ENCODE assay signal across 8 cellular contexts in genomic region chr2:130824492-130825061, GRCh38. TPM values are rescaled to one million over a fixed set of nuclear protein-coding genes. Genes with fewer than 3 reads are reported as not detected.
DNase-seq lines count a peak whose midpoint lies in the region; ATAC-seq and TF ChIP-seq lines count a peak whose summit lies in the region.

No MANE protein-coding gene starts in this region.

- H3K9me3 ChIP-seq in CD8-positive, alpha-beta T cell (ENCODE audit: low read length) = no peaks in the 10 kb centered on the region
- no peaks in the 10 kb centered on the region for H3K9me3 ChIP-seq in mesodermal cell (ENCODE audit: control insufficient read depth, low read length)

- 74 to 80% methylated on average over 6 of the region's 8 CpGs for WGBS in mesodermal cell (ENCODE audit: insufficient coverage in 2 of 2), 2 experiments

- H3K27ac Mint-ChIP-seq in CD8-positive, alpha-beta T cell = peak overlapping the region; percentile 77
- peak overlapping the region; percentile 81 to 84 for H3K27ac Mint-ChIP-seq in T-cell
- H3K27ac Mint-ChIP-seq in stimulated activated naive CD8-positive, alpha-beta T cell treated with anti-CD3 and anti-CD28 coated beads, Interleukin-15, Interleukin-2, amounts not matched to agents 100 ng/mL and 50 ng/mL, for 24 hours = peak overlapping the region; percentile 92

- H3K4me3 ChIP-seq in CD8-positive, alpha-beta T cell (ENCODE audit: low read depth, low read length) = no peak overlapping the region
- no peak overlapping the region for H3K4me3 ChIP-seq in mesodermal cell (ENCODE audit: extremely low read depth, insufficient read depth, low read length, poor library complexity, severe bottlenecking)

- no peak overlapping the region for H3K4me3 Mint-ChIP-seq in CD8-positive, alpha-beta T cell
- H3K4me3 Mint-ChIP-seq in T-cell = peak overlapping the region; percentile 17 to 41 (median 25)
- H3K4me3 Mint-ChIP-seq in stimulated activated naive CD8-positive, alpha-beta T cell treated with anti-CD3 and anti-CD28 coated beads, Interleukin-15, Interleukin-2, amounts not matched to agents 100 ng/mL and 50 ng/mL, for 24 hours = peak overlapping the region; percentile 30

- peaks cover 11% of the 10 kb centered on the region for H3K4me1 ChIP-seq in CD8-positive, alpha-beta T cell (ENCODE audit: insufficient read depth, low read length)
- peaks cover 59% of the 10 kb centered on the region for H3K4me1 ChIP-seq in mesodermal cell (ENCODE audit: control insufficient read depth, insufficient read depth, low read length, poor library complexity, severe bottlenecking)

- H3K27me3 Mint-ChIP-seq in CD8-positive, alpha-beta T cell (ENCODE audit: low read depth) = peaks cover 2% of the 10 kb centered on the region
- peaks cover 0 to 2% of the 10 kb centered on the region in 2 donors for H3K27me3 Mint-ChIP-seq in T-cell
- peaks cover 4% of the 10 kb centered on the region for H3K27me3 Mint-ChIP-seq in stimulated activated naive CD8-positive, alpha-beta T cell treated with anti-CD3 and anti-CD28 coated beads, Interleukin-15, Interleukin-2, amounts not matched to agents 100 ng/mL and 50 ng/mL, for 24 hours

- H3K36me3 ChIP-seq in CD8-positive, alpha-beta T cell (ENCODE audit: insufficient read depth, low read length) = no peaks in the 10 kb centered on the region
- no peaks in the 10 kb centered on the region for H3K36me3 ChIP-seq in mesodermal cell (ENCODE audit: control insufficient read depth, insufficient read depth, low read length)

- no peak overlapping the region for H3K27ac ChIP-seq in CD8-positive, alpha-beta T cell (ENCODE audit: low read depth, low read length)
- peak overlapping the region; percentile 67 for H3K27ac ChIP-seq in mesodermal cell (ENCODE audit: low read depth, low read length, severe bottlenecking)

- POLR2A ChIA-PET in CD8-positive, alpha-beta T cell (lab: Charles Lee) = interaction anchor here (0.6 to 1.0 kb wide), 2 partner anchors 268 to 307 kb away, joined by 3 to 4 read pairs; no protein-coding TSS in a partner anchor
- POLR2A ChIA-PET in T-cell (lab: Charles Lee) = interaction anchor here (0.6 to 0.7 kb wide), 2 partner anchors 22 to 150 kb away, joined by 3 read pairs; no protein-coding TSS in a partner anchor

- H3K9me3 Mint-ChIP-seq in CD8-positive, alpha-beta T cell = no peaks in the 10 kb centered on the region
- H3K9me3 Mint-ChIP-seq in T-cell = no peaks in the 10 kb centered on the region
- H3K9me3 Mint-ChIP-seq in stimulated activated naive CD8-positive, alpha-beta T cell treated with anti-CD3 and anti-CD28 coated beads, Interleukin-15, Interleukin-2, amounts not matched to agents 100 ng/mL and 50 ng/mL, for 24 hours = no peaks in the 10 kb centered on the region

- H3K27me3 ChIP-seq in CD8-positive, alpha-beta T cell (ENCODE audit: insufficient read depth, low read length) = no peaks in the 10 kb centered on the region

- peak; percentile 35 to 80 (median 58) for DNase-seq in CD8-positive, alpha-beta T cell
- DNase-seq in HK-2 (ENCODE audit: unreplicated experiment) (peak; percentile 84), T-cell (peak; percentile 12 to 80 (median 58)), anterior cingulate cortex (lab: John Stamatoyannopoulos, UW) (peak in 32 of 58 donors; percentile 13 to 92 (median 48)), NCI-H1105 (lab: John Stamatoyannopoulos, UW) (no peak)

- ATAC-seq in CD8-positive, alpha-beta T cell = peak; percentile 90
- ATAC-seq in GM21360 (IDR thresholded peaks at IDR 0.05; ENCODE audit: unreplicated experiment) (peak; percentile 87), T-cell (replicated peaks in 1 of 4) (peak; percentile 94 to 96 (median 96))

- no peak for TF ChIP-seq CTCF in CD8-positive, alpha-beta T cell (IDR thresholded peaks at IDR 0.05)

- H3K4me1 Mint-ChIP-seq in CD8-positive, alpha-beta T cell (ENCODE audit: low read depth) = peaks cover 13% of the 10 kb centered on the region
- H3K4me1 Mint-ChIP-seq in T-cell = peaks cover 6 to 19% (median 17%) of the 10 kb centered on the region in 3 donors
- H3K4me1 Mint-ChIP-seq in stimulated activated naive CD8-positive, alpha-beta T cell treated with anti-CD3 and anti-CD28 coated beads, Interleukin-15, Interleukin-2, amounts not matched to agents 100 ng/mL and 50 ng/mL, for 24 hours (ENCODE audit: low read depth) = peaks cover 21% of the 10 kb centered on the region

- intact Hi-C loops in CD8-positive, alpha-beta T cell (cut with DNase I, micrococcal nuclease) = loop anchor here (1.0 kb wide), 1 partner anchor 26 kb away; no protein-coding TSS in a partner anchor

- CTCF ChIA-PET in CD8-positive, alpha-beta T cell (lab: Charles Lee) = interaction anchor here (1.0 kb wide), 1 partner anchor 28 kb away, joined by 3 read pairs; no protein-coding TSS in a partner anchor
- CTCF ChIA-PET in T-cell (lab: Charles Lee) = interaction anchor here in 1 of 2 donors (0.6 to 2.1 kb wide), 3 partner anchors 25 to 223 kb away, joined by 3 to 12 read pairs (median 3); no protein-coding TSS in a partner anchor

- no peaks in the 10 kb centered on the region for H3K36me3 Mint-ChIP-seq in CD8-positive, alpha-beta T cell
- no peaks in the 10 kb centered on the region for H3K36me3 Mint-ChIP-seq in T-cell
- no peaks in the 10 kb centered on the region for H3K36me3 Mint-ChIP-seq in stimulated activated naive CD8-positive, alpha-beta T cell treated with anti-CD3 and anti-CD28 coated beads, Interleukin-15, Interleukin-2, amounts not matched to agents 100 ng/mL and 50 ng/mL, for 24 hours (ENCODE audit: low read depth)

RNA-seq across cellular contexts. Expression of gene ARHGEF4, which starts 12.1 kb away (rescaled TPM):
- total RNA-seq in CD8-positive, alpha-beta T cell = 1 to 10 TPM; 4.6 to 5.5 TPM
- 1 to 10 TPM; 2.9 to 5.3 (median 4.4) TPM for total RNA-seq in T-cell
- polyA plus RNA-seq in mesodermal cell (2013, experiment 1 of 2) = 6.5 TPM
- 6.2 TPM for polyA plus RNA-seq in mesodermal cell (2013, experiment 2 of 2)
